14 cellular contexts compared by ENCODE assay signal in the genomic region with DNA sequence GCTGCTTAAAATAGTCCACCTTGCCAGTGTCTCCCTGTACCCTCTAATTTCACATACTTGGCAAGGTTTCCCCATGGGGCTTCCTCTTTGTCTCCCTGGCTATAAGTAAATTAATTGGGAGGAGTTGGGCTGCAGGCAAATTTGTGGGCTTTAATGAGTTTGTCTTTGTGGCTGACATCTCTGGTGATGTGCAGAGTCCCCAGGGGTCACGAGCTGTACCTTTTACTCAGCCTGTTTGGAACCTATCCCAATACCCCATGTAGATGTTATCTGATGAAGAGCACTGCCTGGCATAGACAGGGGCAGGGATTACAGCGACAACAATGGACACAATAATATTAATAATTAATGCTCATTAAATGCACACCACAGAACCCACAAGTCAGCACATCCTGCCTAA.
"Had no signal": no experiment of that assay in that cellular context is flagged by ENCODE, and none has a peak within 500 bp of the region (broad histone marks: within the 10 kb centered on the region; RNA-seq: fewer than 3 reads in every experiment).

No MANE protein-coding gene starts in this region.

- H3K36me3 ChIP-seq: neural progenitor cell, ovary, sigmoid colon, spleen, upper lobe of left lung had no signal

- DNase-seq: activated B cell treated with CpG ODN at 0.5 μM for 24 hours; activated CD4-positive, alpha-beta T cell treated with anti-CD3 and anti-CD28 coated beads for 48 hours; activated CD8-positive, alpha-beta memory T cell treated with anti-CD3 and anti-CD28 coated beads, Interleukin-2, amount 50 U/mL, for 4 hours; activated CD8-positive, alpha-beta T cell treated with anti-CD3 and anti-CD28 coated beads, Interleukin-2, amount 10 ng/mL, durations not matched to agents 7 days and 5 days; activated gamma-delta T cell; activated T-cell treated with anti-CD3 and anti-CD28 coated beads, Interleukin-2, amount 50 U/mL, for 72 hours; islet precursor cell; midbrain; naive B cell; ovary; sigmoid colon; spleen; upper lobe of left lung had no signal

- H2AFZ ChIP-seq: neural progenitor cell had no signal

- H3K27me3 ChIP-seq: neural progenitor cell, ovary, sigmoid colon, spleen, upper lobe of left lung had no signal

- H3K9me3 ChIP-seq: ovary, sigmoid colon, upper lobe of left lung had no signal

- H3K9ac ChIP-seq: neural progenitor cell had no signal

- H3K4me2 ChIP-seq: neural progenitor cell had no signal

- H3K4me1 ChIP-seq: neural progenitor cell, sigmoid colon, spleen, upper lobe of left lung had no signal

- H3K27ac ChIP-seq: neural progenitor cell, ovary, sigmoid colon, spleen, upper lobe of left lung had no signal

- H3K4me3 ChIP-seq: neural progenitor cell, ovary, sigmoid colon, spleen, upper lobe of left lung had no signal
